In the genomic region with DNA sequence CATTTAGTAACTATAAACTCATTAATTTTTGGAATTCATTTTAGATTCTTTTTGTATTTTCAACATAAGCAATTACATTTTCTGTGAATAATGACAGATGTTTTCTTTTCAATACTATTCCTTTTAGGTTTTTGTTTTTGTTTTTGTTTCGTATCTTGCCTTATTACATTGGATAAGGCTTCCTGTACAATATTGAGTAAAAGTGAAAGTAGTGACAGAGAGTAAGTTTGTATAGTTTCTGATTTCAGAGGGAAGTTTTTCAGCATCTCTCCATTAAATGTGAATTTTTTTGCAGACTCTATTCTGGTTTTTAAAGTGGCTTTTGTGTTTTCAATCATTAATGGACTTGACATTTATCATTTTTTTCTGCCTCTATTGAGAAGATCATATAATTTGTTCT, we compare ENCODE assay signal across 13 cellular contexts. TPM values are rescaled to one million over a fixed set of nuclear protein-coding genes. Genes with fewer than 3 reads are reported as not detected.
DNase-seq lines count a peak whose midpoint lies in the region; ATAC-seq and TF ChIP-seq lines count a peak whose summit lies in the region.
"Had no signal": no experiment of that assay in that cellular context is flagged by ENCODE, and none has a peak within 500 bp of the region (broad histone marks: within the 10 kb centered on the region; RNA-seq: fewer than 3 reads in every experiment).

No MANE protein-coding gene starts in this region.

- H3K27ac Mint-ChIP-seq in activated naive CD4-positive, alpha-beta T cell treated with anti-CD3 and anti-CD28 coated beads, Interleukin-2, amount 50 U/mL, for 72 hours, result no peak overlapping the region
- no peak overlapping the region for H3K27ac Mint-ChIP-seq in activated naive CD4-positive, alpha-beta T cell treated with anti-CD3 and anti-CD28 coated beads for 36 hours
- H3K27ac Mint-ChIP-seq in activated CD4-positive, alpha-beta memory T cell treated with anti-CD3 and anti-CD28 coated beads for 36 hours, result no peak overlapping the region
- H3K27ac Mint-ChIP-seq: mesothelial cell of epicardium had no signal

- H3K9me3 Mint-ChIP-seq in activated naive CD4-positive, alpha-beta T cell treated with anti-CD3 and anti-CD28 coated beads, Interleukin-2, amount 50 U/mL, for 72 hours, result peaks cover 6 to 21% of the 10 kb centered on the region in 2 donors
- H3K9me3 Mint-ChIP-seq in activated naive CD4-positive, alpha-beta T cell treated with anti-CD3 and anti-CD28 coated beads for 36 hours, result peaks cover 13% of the 10 kb centered on the region
- peaks cover 10% of the 10 kb centered on the region for H3K9me3 Mint-ChIP-seq in activated CD4-positive, alpha-beta memory T cell treated with anti-CD3 and anti-CD28 coated beads for 36 hours

- H3K27ac ChIP-seq in brain microvascular endothelial cell, result no peak overlapping the region

- H3K27me3 Mint-ChIP-seq in activated naive CD4-positive, alpha-beta T cell treated with anti-CD3 and anti-CD28 coated beads for 36 hours (ENCODE audit: low read depth), result no peaks in the 10 kb centered on the region
- H3K27me3 Mint-ChIP-seq in activated CD4-positive, alpha-beta memory T cell treated with anti-CD3 and anti-CD28 coated beads for 36 hours, result no peaks in the 10 kb centered on the region

- peak; percentile 53 to 85 for ATAC-seq in activated naive CD4-positive, alpha-beta T cell treated with anti-CD3 and anti-CD28 coated beads, Interleukin-2, amount 50 U/mL, for 72 hours
- ATAC-seq in GM21529 (IDR thresholded peaks at IDR 0.05; ENCODE audit: unreplicated experiment) (peak; percentile 97), HG03175 (IDR thresholded peaks at IDR 0.05; ENCODE audit: unreplicated experiment) (peak; percentile 93)
- peak; percentile 32 for ATAC-seq in stimulated activated naive CD8-positive, alpha-beta T cell treated with anti-CD3 and anti-CD28 coated beads, Interleukin-15, Interleukin-2, amounts not matched to agents 100 U/mL and 50 U/mL, for 24 hours

- no peaks in the 10 kb centered on the region for H3K36me3 ChIP-seq in brain microvascular endothelial cell (replicated peaks)

- in situ Hi-C loops in brain microvascular endothelial cell (cut with HindIII; ENCODE audit: low pct_ligation_motif_present, low sequenced_read_pairs), result no loop called here

- H3K4me3 ChIP-seq in brain microvascular endothelial cell (ENCODE audit: low read depth, low read length), result no peak overlapping the region

- no peak for DNase-seq in activated naive CD4-positive, alpha-beta T cell treated with anti-CD3 and anti-CD28 coated beads, Interleukin-2, amount 50 U/mL, for 72 hours (ENCODE audit: low spot score in 2 of 2)
- no peak for DNase-seq in activated naive CD4-positive, alpha-beta T cell treated with anti-CD3 and anti-CD28 coated beads for 36 hours
- DNase-seq in stimulated activated naive CD8-positive, alpha-beta T cell treated with anti-CD3 and anti-CD28 coated beads, Interleukin-15, Interleukin-2, amounts not matched to agents 100 U/mL and 50 U/mL, for 24 hours, result no peak
- DNase-seq in brain microvascular endothelial cell (no peak), HUDEP-2 (lab: John Stamatoyannopoulos, UW; ENCODE audit: unreplicated experiment in 76 of 76) (no peak)
- DNase-seq in activated CD4-positive, alpha-beta memory T cell treated with anti-CD3 and anti-CD28 coated beads for 36 hours, result no peak
- DNase-seq: activated CD8-positive, alpha-beta memory T cell treated with anti-CD3 and anti-CD28 coated beads, Interleukin-2, amount 50 U/mL, for 4 hours; NCI-H1436; NK-92 treated with Interleukin-12 subunit alpha and Interleukin-12 subunit beta, amount 100 ng/mL, for 24 hours; T-cell had no signal

- peaks cover 0 to 12% of the 10 kb centered on the region in 2 donors for H3K36me3 Mint-ChIP-seq in activated naive CD4-positive, alpha-beta T cell treated with anti-CD3 and anti-CD28 coated beads, Interleukin-2, amount 50 U/mL, for 72 hours
- H3K36me3 Mint-ChIP-seq in activated naive CD4-positive, alpha-beta T cell treated with anti-CD3 and anti-CD28 coated beads for 36 hours (ENCODE audit: low read depth), result peaks cover 6% of the 10 kb centered on the region
- H3K36me3 Mint-ChIP-seq in activated CD4-positive, alpha-beta memory T cell treated with anti-CD3 and anti-CD28 coated beads for 36 hours, result peaks cover 4% of the 10 kb centered on the region
- H3K36me3 Mint-ChIP-seq: mesothelial cell of epicardium, T-cell had no signal

- no peak overlapping the region for H3K4me3 Mint-ChIP-seq in activated naive CD4-positive, alpha-beta T cell treated with anti-CD3 and anti-CD28 coated beads for 36 hours
- H3K4me3 Mint-ChIP-seq in activated CD4-positive, alpha-beta memory T cell treated with anti-CD3 and anti-CD28 coated beads for 36 hours, result no peak overlapping the region
- H3K4me3 Mint-ChIP-seq: mesothelial cell of epicardium had no signal

- H3K4me1 Mint-ChIP-seq in activated naive CD4-positive, alpha-beta T cell treated with anti-CD3 and anti-CD28 coated beads for 36 hours (ENCODE audit: low read depth), result peaks cover 42% of the 10 kb centered on the region
- peaks cover 20% of the 10 kb centered on the region for H3K4me1 Mint-ChIP-seq in activated CD4-positive, alpha-beta memory T cell treated with anti-CD3 and anti-CD28 coated beads for 36 hours (ENCODE audit: low read depth)
- H3K4me1 Mint-ChIP-seq: mesothelial cell of epicardium had no signal

- no peaks in the 10 kb centered on the region for H3K27me3 ChIP-seq in brain microvascular endothelial cell (replicated peaks)

- POLR2A ChIA-PET in activated CD4-positive, alpha-beta memory T cell treated with anti-CD3 and anti-CD28 coated beads for 36 hours (lab: Charles Lee), result no interaction called here

- intact Hi-C loops in activated naive CD4-positive, alpha-beta T cell treated with anti-CD3 and anti-CD28 coated beads for 36 hours (cut with micrococcal nuclease), result loop anchor here (1.0 to 2.0 kb wide), 2 partner anchors 12 to 53 kb away; no protein-coding TSS in a partner anchor
- intact Hi-C loops in activated CD4-positive, alpha-beta memory T cell treated with anti-CD3 and anti-CD28 coated beads for 36 hours (cut with micrococcal nuclease), result no loop called here

- CTCF ChIA-PET in activated naive CD4-positive, alpha-beta T cell treated with anti-CD3 and anti-CD28 coated beads for 36 hours (lab: Charles Lee), result interaction anchor here (0.8 to 1.2 kb wide), 4 partner anchors 10 to 55 kb away, joined by 3 read pairs; no protein-coding TSS in a partner anchor
- CTCF ChIA-PET in activated CD4-positive, alpha-beta memory T cell treated with anti-CD3 and anti-CD28 coated beads for 36 hours (lab: Charles Lee), result interaction anchor here (0.9 kb wide), 1 partner anchor 53 kb away, joined by 3 read pairs; no protein-coding TSS in a partner anchor

- no peak for TF ChIP-seq CTCF in brain microvascular endothelial cell (IDR thresholded peaks at IDR 0.05; ENCODE audit: low read depth, low read length, missing control alignments)

RNA-seq across cellular contexts. Expression of gene CAMK4, which starts 12.8 kb away (rescaled TPM):
- total RNA-seq in activated naive CD4-positive, alpha-beta T cell treated with anti-CD3 and anti-CD28 coated beads, Interleukin-2, amount 50 U/mL, for 72 hours, result 10 to 100 TPM; 39.0 to 51.3 TPM
- total RNA-seq in activated naive CD4-positive, alpha-beta T cell treated with anti-CD3 and anti-CD28 coated beads for 36 hours, result 10 to 100 TPM; 40.6 to 44.4 TPM
- total RNA-seq in activated CD4-positive, alpha-beta memory T cell treated with anti-CD3 and anti-CD28 coated beads for 36 hours, result 10 to 100 TPM; 33.3 to 36.5 TPM

Comparison
In these comparisons a context has a peak if more than half of its experiments do, and no peak if none do; other contexts are left out.
1. ATAC-seq: peak in every context shown above with its lines; median percentile 97 in GM21529; 93 in HG03175; 69 in activated naive CD4-positive, alpha-beta T cell treated with anti-CD3 and anti-CD28 coated beads, Interleukin-2, amount 50 U/mL, for 72 hours; 32 in stimulated activated naive CD8-positive, alpha-beta T cell treated with anti-CD3 and anti-CD28 coated beads, Interleukin-15, Interleukin-2, amounts not matched to agents 100 U/mL and 50 U/mL, for 24 hours.